In the genomic region with DNA sequence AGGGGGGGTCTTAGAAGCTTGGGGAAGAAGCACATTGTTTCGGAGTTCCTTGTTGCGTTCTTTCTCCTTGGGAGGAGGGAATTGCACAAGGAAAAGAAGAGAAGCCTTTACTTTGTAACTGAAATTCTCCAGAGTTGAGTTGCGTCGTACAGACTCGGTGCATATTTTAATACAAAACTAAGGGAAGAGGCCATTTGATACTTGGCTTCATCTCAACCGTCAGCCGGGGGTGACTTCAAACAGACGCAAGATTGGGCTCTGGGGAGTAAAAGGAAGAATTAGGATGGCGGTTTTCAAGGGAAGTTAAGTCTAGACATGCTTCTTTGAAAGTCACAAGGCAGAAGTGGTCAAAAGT, we compare ENCODE assay signal across 8 cellular contexts. TPM values are rescaled to one million over a fixed set of nuclear protein-coding genes. Genes with fewer than 3 reads are reported as not detected.
DNase-seq lines count a peak whose midpoint lies in the region; ATAC-seq and TF ChIP-seq lines count a peak whose summit lies in the region.

No MANE protein-coding gene starts in this region.

- no peak for ATAC-seq in activated naive CD8-positive, alpha-beta T cell treated with anti-CD3 and anti-CD28 coated beads, Interleukin-2, amount 50 U/mL, for 24 hours

- H3K4me3 ChIP-seq in choroid plexus epithelial cell (ENCODE audit: low read depth, low read length) (peak overlapping the region; percentile 57), mononuclear cell (ENCODE audit: low read length) (peak overlapping the region; percentile 21), urinary bladder (ENCODE audit: low read depth, low read length) (peak overlapping the region; percentile 46)

- no peaks in the 10 kb centered on the region for H3K36me3 Mint-ChIP-seq in activated naive CD8-positive, alpha-beta T cell
- peaks cover 1% of the 10 kb centered on the region for H3K36me3 Mint-ChIP-seq in activated naive CD8-positive, alpha-beta T cell treated with anti-CD3 and anti-CD28 coated beads, Interleukin-2, amount 50 U/mL, for 24 hours (ENCODE audit: low read depth)

- no peak overlapping the region for H3K27ac Mint-ChIP-seq in activated naive CD8-positive, alpha-beta T cell
- no peak overlapping the region for H3K27ac Mint-ChIP-seq in activated naive CD8-positive, alpha-beta T cell treated with anti-CD3 and anti-CD28 coated beads, Interleukin-2, amount 50 U/mL, for 24 hours

- 1% methylated on average over 9 of the region's 9 CpGs for WGBS in urinary bladder

- peaks cover 39% of the 10 kb centered on the region for H3K4me1 ChIP-seq in mononuclear cell (ENCODE audit: insufficient read depth, low read length)
- H3K4me1 ChIP-seq in urinary bladder (ENCODE audit: insufficient read depth) = peaks cover 6% of the 10 kb centered on the region

- H3K4me3 Mint-ChIP-seq in activated naive CD8-positive, alpha-beta T cell = peak overlapping the region; percentile 77
- no peak overlapping the region for H3K4me3 Mint-ChIP-seq in activated naive CD8-positive, alpha-beta T cell treated with anti-CD3 and anti-CD28 coated beads, Interleukin-2, amount 50 U/mL, for 24 hours

- peak overlapping the region; percentile 3 for H3K27ac ChIP-seq in urinary bladder (ENCODE audit: low read depth)

- intact Hi-C loops in head of caudate nucleus (cut with DNase I) = no loop called here

- no peak for TF ChIP-seq CTCF in choroid plexus epithelial cell (conservative IDR thresholded peaks at IDR 0.05; ENCODE audit: low read depth, low read length)

- DNase-seq in activated naive CD8-positive, alpha-beta T cell treated with anti-CD3 and anti-CD28 coated beads, Interleukin-2, amount 50 U/mL, for 24 hours = no peak
- DNase-seq in choroid plexus epithelial cell (ENCODE audit: low read depth) (peak; percentile 25), NCI-H2171 (lab: John Stamatoyannopoulos, UW) (no peak), head of caudate nucleus (no peak), OCI-M1 (lab: John Stamatoyannopoulos, UW) (no peak)

- H3K36me3 ChIP-seq in urinary bladder (ENCODE audit: insufficient read depth) = no peaks in the 10 kb centered on the region

- H3K9me3 Mint-ChIP-seq in activated naive CD8-positive, alpha-beta T cell (ENCODE audit: low read depth) = no peaks in the 10 kb centered on the region
- no peaks in the 10 kb centered on the region for H3K9me3 Mint-ChIP-seq in activated naive CD8-positive, alpha-beta T cell treated with anti-CD3 and anti-CD28 coated beads, Interleukin-2, amount 50 U/mL, for 24 hours

- peaks cover 71% of the 10 kb centered on the region for H3K27me3 ChIP-seq in mononuclear cell (ENCODE audit: insufficient read depth, low read length)

- H3K9me3 ChIP-seq in mononuclear cell (ENCODE audit: low read depth, low read length) = no peaks in the 10 kb centered on the region

- peaks cover 16% of the 10 kb centered on the region for H3K4me1 Mint-ChIP-seq in activated naive CD8-positive, alpha-beta T cell (ENCODE audit: low read depth)
- peaks cover 19% of the 10 kb centered on the region for H3K4me1 Mint-ChIP-seq in activated naive CD8-positive, alpha-beta T cell treated with anti-CD3 and anti-CD28 coated beads, Interleukin-2, amount 50 U/mL, for 24 hours

- peaks cover 39% of the 10 kb centered on the region for H3K27me3 Mint-ChIP-seq in activated naive CD8-positive, alpha-beta T cell
- peaks cover 68% of the 10 kb centered on the region for H3K27me3 Mint-ChIP-seq in activated naive CD8-positive, alpha-beta T cell treated with anti-CD3 and anti-CD28 coated beads, Interleukin-2, amount 50 U/mL, for 24 hours

RNA-seq across cellular contexts. Expression of a gene that starts 1.5 kb away (rescaled TPM):
- not detected for total RNA-seq in mononuclear cell
- total RNA-seq in urinary bladder = 3.0 TPM
- 4.8 TPM for polyA plus RNA-seq in urinary bladder
